Comparison of ENCODE assay signal across 13 cellular contexts in genomic region chr16:67017451-67017750, GRCh38. TPM values are rescaled to one million over a fixed set of nuclear protein-coding genes. Genes with fewer than 3 reads are reported as not detected.
DNase-seq lines count a peak whose midpoint lies in the region; ATAC-seq, FAIRE-seq and TF ChIP-seq lines count a peak whose summit lies in the region.
"Had no signal": no experiment of that assay in that cellular context is flagged by ENCODE, and none has a peak within 500 bp of the region (broad histone marks: within the 10 kb centered on the region; RNA-seq: fewer than 3 reads in every experiment).

No MANE protein-coding gene starts in this region.

- H2BK120ac ChIP-seq in neuronal stem cell (ENCODE audit: low read depth, low read length), result peak overlapping the region; percentile 9

- peaks cover 1% of the 10 kb centered on the region for H3K27me3 Mint-ChIP-seq in activated T-helper 1 cell treated with anti-CD3 and anti-CD28 coated beads, Interleukin-12 subunit alpha, Interleukin-12 subunit beta, Interleukin-2, Interleukin-4 antibody, amounts not matched to agents 30 ng/mL and 10 ng/mL and 1 ng/mL, durations not matched to agents 14 hours and 24 hours and 36 hours (ENCODE audit: insufficient read depth)
- peaks cover 28% of the 10 kb centered on the region for H3K27me3 Mint-ChIP-seq in nephron progenitor cell (ENCODE audit: low read depth, poor library complexity)
- H3K27me3 Mint-ChIP-seq: CD4-positive, CD25-positive, alpha-beta regulatory T cell had no signal

- no peaks in the 10 kb centered on the region for H4K20me1 ChIP-seq in HepG2 (ENCODE audit: insufficient read depth, low read length)

- no peak overlapping the region for H3K18ac ChIP-seq in neuronal stem cell (ENCODE audit: low read length)

- H2AFZ ChIP-seq in HepG2 (ENCODE audit: low read length) (no peak overlapping the region), neuronal stem cell (ENCODE audit: low read length) (no peak overlapping the region)

- H3K9me3 Mint-ChIP-seq in activated T-helper 1 cell treated with anti-CD3 and anti-CD28 coated beads, Interleukin-12 subunit alpha, Interleukin-12 subunit beta, Interleukin-2, Interleukin-4 antibody, amounts not matched to agents 30 ng/mL and 10 ng/mL and 1 ng/mL, durations not matched to agents 14 hours and 24 hours and 36 hours, result no peaks in the 10 kb centered on the region
- H3K9me3 Mint-ChIP-seq in nephron progenitor cell, result no peaks in the 10 kb centered on the region
- H3K9me3 Mint-ChIP-seq: CD4-positive, CD25-positive, alpha-beta regulatory T cell had no signal

- WGBS in HepG2 (ENCODE audit: low lambda C conversion rate), result 31% methylated on average over 4 of the region's 4 CpGs
- WGBS in right lobe of liver (ENCODE audit: insufficient coverage, low coverage, low lambda C conversion rate, missing lambda C conversion rate), result 70% methylated on average over 2 of the region's 4 CpGs
- WGBS in neuronal stem cell (ENCODE audit: extremely low coverage in 2 of 2, insufficient read length in 2 of 2, insufficient replicate concordance in 1 of 2), 2 donors, result no CpG with 5 or more reads among the region's 4 CpGs

- H3K36me3 Mint-ChIP-seq in activated T-helper 1 cell treated with anti-CD3 and anti-CD28 coated beads, Interleukin-12 subunit alpha, Interleukin-12 subunit beta, Interleukin-2, Interleukin-4 antibody, amounts not matched to agents 30 ng/mL and 10 ng/mL and 1 ng/mL, durations not matched to agents 14 hours and 24 hours and 36 hours (ENCODE audit: low read depth), result no peaks in the 10 kb centered on the region
- no peaks in the 10 kb centered on the region for H3K36me3 Mint-ChIP-seq in nephron progenitor cell (ENCODE audit: low read depth)
- H3K36me3 Mint-ChIP-seq: CD4-positive, CD25-positive, alpha-beta regulatory T cell had no signal

- no peak overlapping the region for H3K4ac ChIP-seq in neuronal stem cell (ENCODE audit: low read length)

- DNase-seq in HepG2 (ENCODE audit: low spot score) (no peak), right lobe of liver (no peak), neuronal stem cell (ENCODE audit: low spot score) (no peak), upper lobe of right lung (peak; percentile 22), NCI-H2081 treated with DMSO at 0.1 percent for 48 hours (lab: John Stamatoyannopoulos, UW) (no peak), nephron progenitor cell (no peak)
- DNase-seq in activated T-helper 1 cell treated with anti-CD3 and anti-CD28 coated beads, Interleukin-12 subunit alpha, Interleukin-12 subunit beta, Interleukin-2, Interleukin-4 antibody, amounts not matched to agents 30 ng/mL and 10 ng/mL and 1 ng/mL, durations not matched to agents 14 hours and 24 hours and 36 hours (ENCODE audit: low spot score), result no peak

- H3K27ac ChIP-seq in HepG2 (ENCODE audit: extremely low read length, insufficient read depth, low read length) (no peak overlapping the region), right lobe of liver (no peak overlapping the region), neuronal stem cell (replicated peaks; ENCODE audit: low read length) (no peak overlapping the region), upper lobe of right lung (no peak overlapping the region)
- H3K27ac ChIP-seq: SJSA1 had no signal

- H3K14ac ChIP-seq in neuronal stem cell (ENCODE audit: low read length), result no peak overlapping the region

- CTCF ChIA-PET in HepG2 (lab: Yijun Ruan, JAX; ENCODE audit: low intra/inter-chr PET ratio, low total read pairs), result interaction anchor here (0.7 to 4.2 kb wide), 7 partner anchors 40 to 262 kb away, joined by 3 to 28 read pairs (median 12); partner anchors contain the start of genes MATCAP1 and PLEKHG4

- H2BK5ac ChIP-seq in neuronal stem cell (ENCODE audit: low read length), result peak overlapping the region; percentile 88

- peaks cover 45% of the 10 kb centered on the region for H3K4me1 ChIP-seq in HepG2 (ENCODE audit: insufficient read depth, low read length)
- peaks cover 0 to 11% (median 3%) of the 10 kb centered on the region in 4 donors for H3K4me1 ChIP-seq in right lobe of liver
- peaks cover 6 to 10% of the 10 kb centered on the region in 2 donors for H3K4me1 ChIP-seq in neuronal stem cell (ENCODE audit: control insufficient read depth in 2 of 2, insufficient read depth in 1 of 2, low read depth in 1 of 2, low read length in 2 of 2)
- peaks cover 5% of the 10 kb centered on the region for H3K4me1 ChIP-seq in upper lobe of right lung

- H3K79me2 ChIP-seq in HepG2 (ENCODE audit: insufficient read depth, low read length), result no peaks in the 10 kb centered on the region

- peak overlapping the region; percentile 7 for H3K4me3 Mint-ChIP-seq in activated T-helper 1 cell treated with anti-CD3 and anti-CD28 coated beads, Interleukin-12 subunit alpha, Interleukin-12 subunit beta, Interleukin-2, Interleukin-4 antibody, amounts not matched to agents 30 ng/mL and 10 ng/mL and 1 ng/mL, durations not matched to agents 14 hours and 24 hours and 36 hours
- no peak overlapping the region for H3K4me3 Mint-ChIP-seq in nephron progenitor cell

- no peaks in the 10 kb centered on the region for H3K79me1 ChIP-seq in neuronal stem cell (ENCODE audit: low read depth, low read length)

- peak overlapping the region; percentile 75 for H2BK15ac ChIP-seq in neuronal stem cell (ENCODE audit: low read length)

- no peaks in the 10 kb centered on the region for H3K9me3 ChIP-seq in HepG2 (ENCODE audit: low read length)
- H3K9me3 ChIP-seq in right lobe of liver, result no peaks in the 10 kb centered on the region
- no peaks in the 10 kb centered on the region for H3K9me3 ChIP-seq in neuronal stem cell (replicated peaks in 1 of 2; ENCODE audit: control insufficient read depth in 2 of 2, insufficient read depth in 1 of 2, low read depth in 1 of 2, low read length in 2 of 2)
- H3K9me3 ChIP-seq in upper lobe of right lung, result no peaks in the 10 kb centered on the region
- H3K9me3 ChIP-seq: SJSA1 had no signal

- peak overlapping the region; percentile 40 for H2AK5ac ChIP-seq in neuronal stem cell (ENCODE audit: low read depth, low read length)

- in situ Hi-C loops in HepG2 (cut with HindIII; ENCODE audit: extremely low pct_ligation_motif_present, low pct_unique_long_range_greater_than_20kb), result loop anchor here (5.0 kb wide), 1 partner anchor 140 kb away; the partner anchor contains the start of genes FBXL8 and TRADD

- H3K4me2 ChIP-seq in HepG2 (ENCODE audit: low read depth, low read length) (no peak overlapping the region), neuronal stem cell (ENCODE audit: insufficient read depth, low read length, poor library complexity, severe bottlenecking) (no peak overlapping the region)

- no peak for FAIRE-seq in HepG2 (lab: Jason Lieb, UNC)

- no TSS peak for BruUV-seq in HepG2 (replicated peaks; lab: Mats Ljungman, UMichigan)

- TF ChIP-seq POLR2A in HepG2 (IDR thresholded peaks at IDR 0.05; ENCODE audit: insufficient read depth in 1 of 2, low read depth in 2 of 2, low read length in 2 of 2) (no peak), right lobe of liver (IDR thresholded peaks at IDR 0.05) (no peak)

- peaks cover 37% of the 10 kb centered on the region for H3K4me1 Mint-ChIP-seq in activated T-helper 1 cell treated with anti-CD3 and anti-CD28 coated beads, Interleukin-12 subunit alpha, Interleukin-12 subunit beta, Interleukin-2, Interleukin-4 antibody, amounts not matched to agents 30 ng/mL and 10 ng/mL and 1 ng/mL, durations not matched to agents 14 hours and 24 hours and 36 hours (ENCODE audit: low read depth)
- peaks cover 45% of the 10 kb centered on the region for H3K4me1 Mint-ChIP-seq in nephron progenitor cell

- TF ChIP-seq RAD21 in HepG2 (CRISPR knock-in tag; IDR thresholded peaks at IDR 0.05), result no peak

- H3K9ac ChIP-seq in HepG2 (ENCODE audit: insufficient read depth, low read depth, low read length), result no peak overlapping the region
- H3K9ac ChIP-seq in neuronal stem cell (ENCODE audit: low read depth, low read length, poor library complexity), result no peak overlapping the region

- peaks cover 9 to 25% of the 10 kb centered on the region in 2 experiments for H3K27me3 ChIP-seq in HepG2 (ENCODE audit: control insufficient read depth in 1 of 2, insufficient read depth in 2 of 2, low read length in 2 of 2)
- H3K27me3 ChIP-seq in right lobe of liver, result no peaks in the 10 kb centered on the region
- H3K27me3 ChIP-seq in neuronal stem cell (ENCODE audit: control insufficient read depth in 3 of 3, insufficient read depth in 3 of 3, low read depth in 1 of 3, low read length in 3 of 3), result peaks cover 13 to 52% (median 32%) of the 10 kb centered on the region in 3 experiments
- H3K27me3 ChIP-seq in upper lobe of right lung, result no peaks in the 10 kb centered on the region
- H3K27me3 ChIP-seq: SJSA1 had no signal

- no peak overlapping the region for H3K27ac Mint-ChIP-seq in activated T-helper 1 cell treated with anti-CD3 and anti-CD28 coated beads, Interleukin-12 subunit alpha, Interleukin-12 subunit beta, Interleukin-2, Interleukin-4 antibody, amounts not matched to agents 30 ng/mL and 10 ng/mL and 1 ng/mL, durations not matched to agents 14 hours and 24 hours and 36 hours
- H3K27ac Mint-ChIP-seq in nephron progenitor cell, result no peak overlapping the region

- H3K36me3 ChIP-seq in HepG2 (replicated peaks in 1 of 2; ENCODE audit: control insufficient read depth in 1 of 2, insufficient read depth in 2 of 2, low read length in 2 of 2) (no peaks in the 10 kb centered on the region), right lobe of liver (no peaks in the 10 kb centered on the region), neuronal stem cell (replicated peaks in 1 of 2; ENCODE audit: control insufficient read depth in 2 of 2, insufficient read depth in 2 of 2, low read length in 2 of 2) (no peaks in the 10 kb centered on the region), upper lobe of right lung (no peaks in the 10 kb centered on the region)
- H3K36me3 ChIP-seq: SJSA1 had no signal

- intact Hi-C loops in HepG2 (cut with micrococcal nuclease; ENCODE audit: unreplicated experiment) (loop anchor here (10.0 kb wide), 1 partner anchor 63 kb away; no protein-coding TSS in a partner anchor), right lobe of liver (cut with DNase I) (loop anchor here (10.0 kb wide), 1 partner anchor 137 kb away; the partner anchor contains the start of genes B3GNT9 (in 2 of the 2), FBXL8 (in 2 of the 2) and TRADD (in 2 of the 2)), upper lobe of right lung (cut with DNase I) (no loop called here)
- intact Hi-C loops in activated T-helper 1 cell treated with anti-CD3 and anti-CD28 coated beads, Interleukin-12 subunit alpha, Interleukin-12 subunit beta, Interleukin-2, Interleukin-4 antibody, amounts not matched to agents 30 ng/mL and 10 ng/mL and 1 ng/mL, durations not matched to agents 14 hours and 24 hours and 36 hours (cut with micrococcal nuclease), result loop anchor here (1.0 to 5.0 kb wide), 2 partner anchors 35 to 134 kb away; no protein-coding TSS in a partner anchor

- no peak overlapping the region for H3K23ac ChIP-seq in neuronal stem cell (ENCODE audit: low read depth, low read length, poor library complexity)

- no peak overlapping the region for H4K91ac ChIP-seq in neuronal stem cell (ENCODE audit: low read depth, low read length, poor library complexity)

- H4K8ac ChIP-seq in neuronal stem cell (ENCODE audit: low read depth, low read length), result no peak overlapping the region

- no peak overlapping the region for H2BK12ac ChIP-seq in neuronal stem cell (ENCODE audit: low read length)

- no peak overlapping the region for H3K4me3 ChIP-seq in HepG2 (replicated peaks in 1 of 3; ENCODE audit: insufficient read depth in 1 of 3, low read depth in 2 of 3, low read length in 3 of 3)
- H3K4me3 ChIP-seq in right lobe of liver, result no peak overlapping the region
- H3K4me3 ChIP-seq in neuronal stem cell (ENCODE audit: low read length in 2 of 2), result no peak overlapping the region
- H3K4me3 ChIP-seq in upper lobe of right lung, result no peak overlapping the region
- H3K4me3 ChIP-seq: SJSA1 had no signal

- no peak for TF ChIP-seq CTCF in HepG2 (CRISPR knock-in tag; IDR thresholded peaks at IDR 0.05)
- no peak for TF ChIP-seq CTCF in right lobe of liver (IDR thresholded peaks at IDR 0.05)
- TF ChIP-seq CTCF in upper lobe of right lung (IDR thresholded peaks at IDR 0.05), result no peak
- no peak for TF ChIP-seq CTCF in nephron progenitor cell (IDR thresholded peaks at IDR 0.05)

- ATAC-seq in HepG2 (no peak), right lobe of liver (no peak), upper lobe of right lung (no peak), HG02759 (IDR thresholded peaks at IDR 0.05; ENCODE audit: unreplicated experiment) (no peak)

- POLR2A ChIA-PET in HepG2 (lab: Yijun Ruan, JAX), result interaction anchor here (0.7 to 1.9 kb wide), 16 partner anchors 9 to 168 kb away, joined by 3 to 13 read pairs (median 6); partner anchors contain the start of genes B3GNT9, CBFB, CES3 and NOL3

- TF ChIP-seq EP300 in HepG2 (IDR thresholded peaks at IDR 0.05; ENCODE audit: low read depth in 2 of 2, low read length in 2 of 2) (no peak), HepG2 (CRISPR knock-in tag; IDR thresholded peaks at IDR 0.05; ENCODE audit: borderline replicate concordance) (no peak)

RNA-seq across cellular contexts. Expression of gene CBFB, which starts 11.5 kb away (rescaled TPM):
- total RNA-seq in HepG2 (2016; rRNA removed; fragmentation: Illumina TruSeq; extraction: Trizol) (70.8 and 76.0 TPM in 2 replicates), right lobe of liver (10 to 100 TPM in 5 of 6 experiments, 1 to 10 TPM in 1; 7.9 to 23.3 (median 18.9) TPM), upper lobe of right lung (63.0 TPM)
- total RNA-seq in HepG2 (2016; cell fraction: cytosol; rRNA removed; fragmentation: Illumina TruSeq; extraction: Trizol; ENCODE audit: low read depth), result 14.1 and 16.3 TPM in 2 replicates
- 66.9 and 69.6 TPM in 2 replicates for total RNA-seq in HepG2 (2016; cell fraction: insoluble cytoplasmic fraction; rRNA removed; fragmentation: Illumina TruSeq; extraction: Trizol)
- total RNA-seq in HepG2 (2016; cell fraction: membrane; rRNA removed; fragmentation: Illumina TruSeq; extraction: Trizol), result 38.3 and 41.2 TPM in 2 replicates
- total RNA-seq in HepG2 (2016; cell fraction: nucleus; rRNA removed; fragmentation: Illumina TruSeq; extraction: Trizol), result 31.2 and 35.7 TPM in 2 replicates
- polyA plus RNA-seq in HepG2 (2011; rRNA removed), result 15.4 and 22.1 TPM in 2 replicates
- polyA plus RNA-seq in HepG2 (2011; cell fraction: cytosol; rRNA removed), result 10.3 and 18.1 TPM in 2 replicates
- polyA plus RNA-seq in HepG2 (2011; cell fraction: nucleus; rRNA removed), result 10.2 and 17.3 TPM in 2 replicates
- 28.7 and 37.3 TPM in 2 replicates for polyA plus RNA-seq in HepG2 (2012)
- polyA plus RNA-seq in HepG2 (2016; cell fraction: cytosol; fragmentation: Illumina TruSeq; extraction: Trizol; ENCODE audit: low read depth), result 7.7 and 8.0 TPM in 2 replicates
- 67.5 and 73.5 TPM in 2 replicates for polyA plus RNA-seq in HepG2 (2016; cell fraction: insoluble cytoplasmic fraction; fragmentation: Illumina TruSeq; extraction: Trizol; ENCODE audit: low read depth)
- 22.4 and 23.1 TPM in 2 replicates for polyA plus RNA-seq in HepG2 (2016; cell fraction: membrane; fragmentation: Illumina TruSeq; extraction: Trizol; ENCODE audit: low read depth)
- polyA plus RNA-seq in HepG2 (2016; cell fraction: nucleus; fragmentation: Illumina TruSeq; extraction: Trizol; ENCODE audit: insufficient read depth, low read depth), result 46.0 and 53.1 TPM in 2 replicates
- 9.6 and 21.2 TPM in 2 replicates for polyA minus RNA-seq in HepG2 (2011; rRNA and poly(A)+ RNA removed; ENCODE audit: low replicate concordance)
- polyA minus RNA-seq in HepG2 (2011; cell fraction: cytosol; rRNA and poly(A)+ RNA removed), result 35.2 and 47.8 TPM in 2 replicates
- polyA minus RNA-seq in HepG2 (2011; cell fraction: nucleus; rRNA and poly(A)+ RNA removed), result 23.3 and 26.0 TPM in 2 replicates
- 171 and 175 TPM in 2 replicates for total RNA-seq in activated T-helper 1 cell treated with anti-CD3 and anti-CD28 coated beads, Interleukin-12 subunit alpha, Interleukin-12 subunit beta, Interleukin-2, Interleukin-4 antibody, amounts not matched to agents 30 ng/mL and 10 ng/mL and 1 ng/mL, durations not matched to agents 14 hours and 24 hours and 36 hours
- polyA plus RNA-seq in neuronal stem cell (2013, experiment 1 of 2), result 58.1 TPM
- 64.0 TPM for polyA plus RNA-seq in neuronal stem cell (2013, experiment 2 of 2)

RNA-seq across cellular contexts. Expression of gene CES4A, which starts 29.0 kb away (rescaled TPM):
- 0.09 TPM in 1 of 2 replicates, not detected in the other for total RNA-seq in HepG2 (2016; rRNA removed; fragmentation: Illumina TruSeq; extraction: Trizol)
- total RNA-seq in HepG2 (2016; cell fraction: cytosol; rRNA removed; fragmentation: Illumina TruSeq; extraction: Trizol; ENCODE audit: low read depth), result not detected in 2 replicates
- not detected in 2 replicates for total RNA-seq in HepG2 (2016; cell fraction: insoluble cytoplasmic fraction; rRNA removed; fragmentation: Illumina TruSeq; extraction: Trizol)
- not detected in 2 replicates for total RNA-seq in HepG2 (2016; cell fraction: membrane; rRNA removed; fragmentation: Illumina TruSeq; extraction: Trizol)
- total RNA-seq in HepG2 (2016; cell fraction: nucleus; rRNA removed; fragmentation: Illumina TruSeq; extraction: Trizol), result 0.43 TPM in 1 of 2 replicates, not detected in the other
- polyA plus RNA-seq in HepG2 (2011; rRNA removed), result 0.17 and 0.18 TPM in 2 replicates
- not detected in 2 replicates for polyA plus RNA-seq in HepG2 (2011; cell fraction: cytosol; rRNA removed)
- polyA plus RNA-seq in HepG2 (2011; cell fraction: nucleus; rRNA removed), result 1.1 and 1.3 TPM in 2 replicates
- polyA plus RNA-seq in HepG2 (2012), result 0.19 and 0.28 TPM in 2 replicates
- polyA plus RNA-seq in HepG2 (2016; cell fraction: cytosol; fragmentation: Illumina TruSeq; extraction: Trizol; ENCODE audit: low read depth), result not detected in 2 replicates
- polyA plus RNA-seq in HepG2 (2016; cell fraction: insoluble cytoplasmic fraction; fragmentation: Illumina TruSeq; extraction: Trizol; ENCODE audit: low read depth), result not detected in 2 replicates
- not detected in 2 replicates for polyA plus RNA-seq in HepG2 (2016; cell fraction: membrane; fragmentation: Illumina TruSeq; extraction: Trizol; ENCODE audit: low read depth)
- 0.24 TPM in 1 of 2 replicates, not detected in the other for polyA plus RNA-seq in HepG2 (2016; cell fraction: nucleus; fragmentation: Illumina TruSeq; extraction: Trizol; ENCODE audit: insufficient read depth, low read depth)
- polyA minus RNA-seq in HepG2 (2011; rRNA and poly(A)+ RNA removed; ENCODE audit: low replicate concordance), result 0.72 TPM in 1 of 2 replicates, not detected in the other
- not detected in 2 replicates for polyA minus RNA-seq in HepG2 (2011; cell fraction: cytosol; rRNA and poly(A)+ RNA removed)
- polyA minus RNA-seq in HepG2 (2011; cell fraction: nucleus; rRNA and poly(A)+ RNA removed), result 0.13 TPM in 1 of 2 replicates, not detected in the other
- total RNA-seq in right lobe of liver, result 10 to 100 TPM in 4 of 6 experiments, 1 to 10 TPM in 2; 5.2 to 54.7 (median 15.3) TPM
- 33.2 and 34.2 TPM in 2 replicates for total RNA-seq in activated T-helper 1 cell treated with anti-CD3 and anti-CD28 coated beads, Interleukin-12 subunit alpha, Interleukin-12 subunit beta, Interleukin-2, Interleukin-4 antibody, amounts not matched to agents 30 ng/mL and 10 ng/mL and 1 ng/mL, durations not matched to agents 14 hours and 24 hours and 36 hours
- 0.54 TPM for polyA plus RNA-seq in neuronal stem cell (2013, experiment 1 of 2)
- 0.48 TPM for polyA plus RNA-seq in neuronal stem cell (2013, experiment 2 of 2)
- total RNA-seq in upper lobe of right lung, result 13.3 TPM
- total RNA-seq: Calu3, H4, SJSA1 had no signal

RNA-seq across cellular contexts. Expression of gene CES3, which starts 56.3 kb away (rescaled TPM):
- total RNA-seq in HepG2 (2016; rRNA removed; fragmentation: Illumina TruSeq; extraction: Trizol), result 2.3 and 6.6 TPM in 2 replicates
- 1.0 and 1.6 TPM in 2 replicates for total RNA-seq in HepG2 (2016; cell fraction: cytosol; rRNA removed; fragmentation: Illumina TruSeq; extraction: Trizol; ENCODE audit: low read depth)
- 2.2 and 6.6 TPM in 2 replicates for total RNA-seq in HepG2 (2016; cell fraction: insoluble cytoplasmic fraction; rRNA removed; fragmentation: Illumina TruSeq; extraction: Trizol)
- total RNA-seq in HepG2 (2016; cell fraction: membrane; rRNA removed; fragmentation: Illumina TruSeq; extraction: Trizol), result 1.1 and 1.5 TPM in 2 replicates
- total RNA-seq in HepG2 (2016; cell fraction: nucleus; rRNA removed; fragmentation: Illumina TruSeq; extraction: Trizol), result 7.5 and 8.8 TPM in 2 replicates
- polyA plus RNA-seq in HepG2 (2011; rRNA removed), result 17.4 and 18.1 TPM in 2 replicates
- polyA plus RNA-seq in HepG2 (2011; cell fraction: cytosol; rRNA removed), result 6.7 and 8.6 TPM in 2 replicates
- 92.0 and 127 TPM in 2 replicates for polyA plus RNA-seq in HepG2 (2011; cell fraction: nucleus; rRNA removed)
- 8.9 and 16.9 TPM in 2 replicates for polyA plus RNA-seq in HepG2 (2012)
- 0.78 and 0.88 TPM in 2 replicates for polyA plus RNA-seq in HepG2 (2016; cell fraction: cytosol; fragmentation: Illumina TruSeq; extraction: Trizol; ENCODE audit: low read depth)
- polyA plus RNA-seq in HepG2 (2016; cell fraction: insoluble cytoplasmic fraction; fragmentation: Illumina TruSeq; extraction: Trizol; ENCODE audit: low read depth), result 1.7 and 1.9 TPM in 2 replicates
- polyA plus RNA-seq in HepG2 (2016; cell fraction: membrane; fragmentation: Illumina TruSeq; extraction: Trizol; ENCODE audit: low read depth), result 1.1 and 1.7 TPM in 2 replicates
- 17.9 and 18.5 TPM in 2 replicates for polyA plus RNA-seq in HepG2 (2016; cell fraction: nucleus; fragmentation: Illumina TruSeq; extraction: Trizol; ENCODE audit: insufficient read depth, low read depth)
- polyA minus RNA-seq in HepG2 (2011; rRNA and poly(A)+ RNA removed; ENCODE audit: low replicate concordance), result 11.2 and 24.1 TPM in 2 replicates
- 3.3 and 3.6 TPM in 2 replicates for polyA minus RNA-seq in HepG2 (2011; cell fraction: cytosol; rRNA and poly(A)+ RNA removed)
- polyA minus RNA-seq in HepG2 (2011; cell fraction: nucleus; rRNA and poly(A)+ RNA removed), result 30.0 and 30.8 TPM in 2 replicates
- total RNA-seq in right lobe of liver, result 10 to 100 TPM; 19.1 to 82.4 (median 35.9) TPM
- total RNA-seq in activated T-helper 1 cell treated with anti-CD3 and anti-CD28 coated beads, Interleukin-12 subunit alpha, Interleukin-12 subunit beta, Interleukin-2, Interleukin-4 antibody, amounts not matched to agents 30 ng/mL and 10 ng/mL and 1 ng/mL, durations not matched to agents 14 hours and 24 hours and 36 hours, result 5.6 and 7.3 TPM in 2 replicates
- polyA plus RNA-seq in neuronal stem cell (2013, experiment 1 of 2), result 2.4 TPM
- 2.5 TPM for polyA plus RNA-seq in neuronal stem cell (2013, experiment 2 of 2)
- 3.4 TPM for total RNA-seq in upper lobe of right lung
- total RNA-seq: IMR-90, SJSA1 had no signal
